10 cellular contexts compared by ENCODE assay signal in genomic region chr10:84743483-84743882, GRCh38.
DNase-seq lines count a peak whose midpoint lies in the region; ATAC-seq and TF ChIP-seq lines count a peak whose summit lies in the region.
"Had no signal": no experiment of that assay in that cellular context is flagged by ENCODE, and none has a peak within 500 bp of the region (broad histone marks: within the 10 kb centered on the region; RNA-seq: fewer than 3 reads in every experiment).

No MANE protein-coding gene starts in this region.

- no peaks in the 10 kb centered on the region for H3K4me1 Mint-ChIP-seq in chondrocyte (ENCODE audit: low read depth)

- peaks cover 8% of the 10 kb centered on the region for H3K9me3 Mint-ChIP-seq in chondrocyte (ENCODE audit: low read depth)
- H3K9me3 Mint-ChIP-seq: natural killer cell treated with Interleukin-12 subunit alpha and Interleukin-12 subunit beta and Interleukin-15 and Interleukin-18, amount 100 ng/mL, for 72 hours had no signal

- no peak overlapping the region for H3K9ac ChIP-seq in MM.1S (ENCODE audit: low read length)

- H3K4me2 ChIP-seq in MM.1S (ENCODE audit: low read depth, low read length) (no peak overlapping the region), osteoblast (ENCODE audit: insufficient read depth, low read length) (no peak overlapping the region)

- H3K27ac ChIP-seq in MM.1S (ENCODE audit: low read length) (no peak overlapping the region), osteoblast (ENCODE audit: low read depth, low read length) (no peak overlapping the region)

- no peaks in the 10 kb centered on the region for H3K36me3 ChIP-seq in MM.1S (replicated peaks; ENCODE audit: insufficient read depth, low read length)
- H3K36me3 ChIP-seq in osteoblast (ENCODE audit: insufficient read depth, low read length) = no peaks in the 10 kb centered on the region

- H3K4me3 ChIP-seq in MM.1S (ENCODE audit: low read length) (no peak overlapping the region), osteoblast (ENCODE audit: insufficient read depth, low read length) (no peak overlapping the region)

- H3F3A ChIP-seq in MM.1S (ENCODE audit: insufficient read depth, low read length) = no peaks in the 10 kb centered on the region

- H3K4me1 ChIP-seq in MM.1S (ENCODE audit: low read length) (no peaks in the 10 kb centered on the region), osteoblast (ENCODE audit: insufficient read depth, low read length) (no peaks in the 10 kb centered on the region)

- no peaks in the 10 kb centered on the region for H3K79me2 ChIP-seq in MM.1S (ENCODE audit: low read length)
- no peaks in the 10 kb centered on the region for H3K79me2 ChIP-seq in osteoblast (ENCODE audit: insufficient read depth, low read length)

- no peaks in the 10 kb centered on the region for H3K36me3 Mint-ChIP-seq in chondrocyte (ENCODE audit: low read depth)
- H3K36me3 Mint-ChIP-seq: natural killer cell treated with Interleukin-12 subunit alpha and Interleukin-12 subunit beta and Interleukin-15 and Interleukin-18, amount 100 ng/mL, for 72 hours had no signal

- peak; percentile 12 for DNase-seq in MM.1S
- DNase-seq in chondrocyte (ENCODE audit: low spot score) = no peak
- DNase-seq in osteoblast (ENCODE audit: insufficient read length, low spot score, missing footprints) = no peak
- no peak for DNase-seq in SIG-M5 (lab: John Stamatoyannopoulos, UW)
- DNase-seq in putamen (ENCODE audit: low spot score) = no peak
- DNase-seq: NCI-H526; stimulated activated CD4-positive, alpha-beta T cell treated with anti-CD3 and anti-CD28 coated beads, Interleukin-4, amount 100 ng/mL, for 1 hour had no signal

- TF ChIP-seq CTCF in GM12872 (IDR thresholded peaks at IDR 0.05; ENCODE audit: insufficient read depth, low read depth, low read length) (peak; percentile 53), MM.1S (IDR thresholded peaks at IDR 0.05; ENCODE audit: low read length) (peak; percentile 54), chondrocyte (IDR thresholded peaks at IDR 0.05) (peak; percentile 78), osteoblast (IDR thresholded peaks at IDR 0.05; ENCODE audit: extremely low read depth, low read depth, low read length) (peak; percentile 27)

- no peaks in the 10 kb centered on the region for H4K20me1 ChIP-seq in MM.1S (ENCODE audit: insufficient read depth, low read length)
- H4K20me1 ChIP-seq in osteoblast (ENCODE audit: insufficient read depth, low read length) = no peaks in the 10 kb centered on the region

- no peak overlapping the region for H3K4me3 Mint-ChIP-seq in chondrocyte (ENCODE audit: unreplicated experiment)
- H3K4me3 Mint-ChIP-seq: natural killer cell treated with Interleukin-12 subunit alpha and Interleukin-12 subunit beta and Interleukin-15 and Interleukin-18, amount 100 ng/mL, for 72 hours had no signal

- H3K9me2 ChIP-seq in MM.1S (replicated peaks; ENCODE audit: insufficient read depth, low read length) = no peaks in the 10 kb centered on the region

- H3K27ac Mint-ChIP-seq in chondrocyte (ENCODE audit: unreplicated experiment) = no peak overlapping the region
- H3K27ac Mint-ChIP-seq: natural killer cell treated with Interleukin-12 subunit alpha and Interleukin-12 subunit beta and Interleukin-15 and Interleukin-18, amount 100 ng/mL, for 72 hours had no signal

- no peak for ATAC-seq in GM18520 (IDR thresholded peaks at IDR 0.05; ENCODE audit: unreplicated experiment)
- ATAC-seq: natural killer cell treated with Interleukin-12 subunit alpha and Interleukin-12 subunit beta and Interleukin-15 and Interleukin-18, amount 100 ng/mL, for 72 hours had no signal

- no peak overlapping the region for H2AFZ ChIP-seq in MM.1S (ENCODE audit: low read length)
- H2AFZ ChIP-seq in osteoblast (ENCODE audit: low read length) = no peak overlapping the region

- no peaks in the 10 kb centered on the region for H3K27me3 ChIP-seq in MM.1S (replicated peaks; ENCODE audit: insufficient read depth, low read length)
- no peaks in the 10 kb centered on the region for H3K27me3 ChIP-seq in osteoblast (ENCODE audit: insufficient read depth, low read length)

- peaks cover 19% of the 10 kb centered on the region for H3K27me3 Mint-ChIP-seq in chondrocyte (ENCODE audit: low read depth)

- no peaks in the 10 kb centered on the region for H3K9me3 ChIP-seq in MM.1S (replicated peaks; ENCODE audit: insufficient read depth, low read length)
- H3K9me3 ChIP-seq in osteoblast (ENCODE audit: low read depth, low read length) = no peaks in the 10 kb centered on the region

Comparison
In these comparisons a context has a peak if more than half of its experiments do, and no peak if none do; other contexts are left out.
1. CTCF ChIP-seq: peak in every context shown above with its lines; median percentile 78 in chondrocyte; 54 in MM.1S; 53 in GM12872; 27 in osteoblast.